ENCODE assay signal across 8 cellular contexts in the genomic region with DNA sequence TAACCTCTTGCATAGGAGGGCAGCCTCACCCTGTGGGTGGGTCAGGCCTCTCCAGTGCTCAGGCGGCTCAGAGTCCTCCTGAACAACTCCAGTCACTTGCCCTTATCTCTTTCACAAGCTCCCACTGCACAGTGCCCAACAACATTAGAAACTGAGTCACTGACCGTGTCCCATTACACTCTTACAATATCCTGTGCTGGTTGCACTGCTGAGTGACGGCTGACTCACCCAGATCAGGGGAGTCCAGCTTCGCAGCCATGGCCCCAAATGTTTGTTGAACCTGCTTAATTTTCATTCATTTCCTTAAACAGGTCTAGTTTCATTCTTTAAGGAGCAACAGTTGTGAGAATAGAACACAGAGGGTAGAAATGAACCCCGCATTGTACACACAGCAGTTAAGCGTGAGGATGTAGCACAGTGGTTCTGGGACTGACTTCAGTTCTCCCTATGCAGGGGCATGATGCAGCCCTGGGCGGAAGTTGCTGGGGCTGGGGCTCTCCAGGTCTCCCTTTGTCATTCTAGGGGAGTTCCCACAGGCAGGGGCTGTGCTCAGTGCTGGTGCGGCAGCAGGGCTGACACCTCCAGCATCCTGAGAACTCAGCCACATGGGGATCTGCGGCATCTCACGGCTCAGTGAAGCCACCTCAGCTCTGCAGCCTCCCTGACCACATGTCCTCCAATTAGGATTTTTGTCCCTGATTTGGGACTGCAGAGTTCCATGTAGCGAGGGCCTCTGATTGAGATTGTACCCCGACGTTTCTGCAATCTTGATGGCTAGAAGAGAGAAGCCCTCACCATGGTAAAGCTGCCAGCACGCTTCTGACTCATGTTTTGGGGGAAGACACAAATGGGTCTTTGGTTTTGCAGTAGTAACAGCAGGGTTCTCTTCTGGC. TPM values are rescaled to one million over a fixed set of nuclear protein-coding genes. Genes with fewer than 3 reads are reported as not detected.
DNase-seq lines count a peak whose midpoint lies in the region; ATAC-seq and TF ChIP-seq lines count a peak whose summit lies in the region.

No MANE protein-coding gene starts in this region.

- no peaks in the 10 kb centered on the region for H3K27me3 ChIP-seq in foreskin keratinocyte

- H3K36me3 Mint-ChIP-seq in osteocyte (ENCODE audit: unreplicated experiment), result peaks cover 5% of the 10 kb centered on the region

- H3K4me3 Mint-ChIP-seq in osteocyte (ENCODE audit: unreplicated experiment), result no peak overlapping the region

- no peak overlapping the region for H3K27ac Mint-ChIP-seq in osteocyte (ENCODE audit: unreplicated experiment)

- H3K4me1 ChIP-seq in foreskin keratinocyte, result peaks cover 11% of the 10 kb centered on the region

- H3K4me1 Mint-ChIP-seq in osteocyte (ENCODE audit: unreplicated experiment), result peaks cover 4% of the 10 kb centered on the region

- H3K27ac ChIP-seq in foreskin keratinocyte, result no peak overlapping the region

- H3K9me3 Mint-ChIP-seq in osteocyte (ENCODE audit: unreplicated experiment), result peaks cover 11% of the 10 kb centered on the region

- H3K27me3 Mint-ChIP-seq in osteocyte (ENCODE audit: unreplicated experiment), result no peaks in the 10 kb centered on the region

- in situ Hi-C loops in ACHN (cut with HindIII; ENCODE audit: low pct_ligation_motif_present, low pct_unique_long_range_greater_than_20kb, low sequenced_read_pairs), result no loop called here

- peak; percentile 53 for DNase-seq in ACHN
- DNase-seq in activated CD8-positive, alpha-beta memory T cell treated with anti-CD3 and anti-CD28 coated beads, Interleukin-2, amount 50 U/mL, for 4 hours, result peak; percentile 78
- DNase-seq in foreskin keratinocyte, result no peak
- DNase-seq in stimulated activated CD8-positive, alpha-beta memory T cell treated with anti-CD3 and anti-CD28 coated beads, Interleukin-4, amount 100 ng/mL, for 4 hours (ENCODE audit: low read depth in 2 of 2, low spot score in 1 of 2), result peak; percentile 62 to 79
- DNase-seq in AG20443 (ENCODE audit: low spot score), result no peak
- DNase-seq in osteocyte (ENCODE audit: extremely low spot score, unreplicated experiment), result no peak

- TF ChIP-seq CTCF in foreskin keratinocyte (conservative IDR thresholded peaks at IDR 0.05), result no peak
- no peak for TF ChIP-seq CTCF in osteocyte (IDR thresholded peaks at IDR 0.05)

- ATAC-seq in GM19463 (IDR thresholded peaks at IDR 0.05; ENCODE audit: unreplicated experiment) (peak; percentile 88), HG03558 (IDR thresholded peaks at IDR 0.05; ENCODE audit: extremely low read depth, unreplicated experiment) (peak; percentile 63), foreskin keratinocyte (peak; percentile 55)

RNA-seq across cellular contexts. Expression of a gene that starts 16.1 kb away (rescaled TPM):
- 0.95 and 2.5 TPM in 2 replicates for total RNA-seq in foreskin keratinocyte
- polyA plus RNA-seq in foreskin keratinocyte, result 0.70 and 2.0 TPM in 2 replicates
- total RNA-seq in osteocyte, result 0.11 and 0.50 TPM in 2 replicates

Comparison
In these comparisons a context has a peak if more than half of its experiments do, and no peak if none do; other contexts are left out.
1. DNase-seq: peak in ACHN (single experiment), activated CD8-positive, alpha-beta memory T cell treated with anti-CD3 and anti-CD28 coated beads, Interleukin-2, amount 50 U/mL, for 4 hours (single experiment) and stimulated activated CD8-positive, alpha-beta memory T cell treated with anti-CD3 and anti-CD28 coated beads, Interleukin-4, amount 100 ng/mL, for 4 hours (2 of 2); none in foreskin keratinocyte (0 of 2), AG20443 (single experiment) and osteocyte (single experiment).
2. Peak in every context shown above with its lines, with median percentiles within 50 percentile points of each other: ATAC-seq.